ENCODE assay signal across 7 cellular contexts in genomic region chrX:72276478-72276953, GRCh38. TPM values are rescaled to one million over a fixed set of nuclear protein-coding genes. Genes with fewer than 3 reads are reported as not detected.
A peak's percentile ranks its signal among the peaks of the same experiment; 100 is the strongest.
DNase-seq lines count a peak whose midpoint lies in the region; ATAC-seq and TF ChIP-seq lines count a peak whose summit lies in the region.

No MANE protein-coding gene starts in this region.

- no peaks in the 10 kb centered on the region for H4K20me1 ChIP-seq in neural cell (ENCODE audit: insufficient read depth)

- intact Hi-C loops in colonic mucosa (cut with DNase I), result no loop called here

- peak; percentile 5 for ATAC-seq in GM19043 (IDR thresholded peaks at IDR 0.05; ENCODE audit: low read depth, unreplicated experiment)
- no peak for ATAC-seq in HG02610 (IDR thresholded peaks at IDR 0.05; ENCODE audit: unreplicated experiment)

- TF ChIP-seq EP300 in neural cell (conservative IDR thresholded peaks at IDR 0.05; ENCODE audit: poor library complexity, severe bottlenecking), result no peak

- H3K4me1 ChIP-seq in HUES48 (ENCODE audit: control insufficient read depth, insufficient read depth, low read length) (peaks cover 7% of the 10 kb centered on the region), colonic mucosa (no peaks in the 10 kb centered on the region)

- H3K79me2 ChIP-seq in neural cell (replicated peaks; ENCODE audit: insufficient read depth, low read length), result no peaks in the 10 kb centered on the region

- no peak for TF ChIP-seq CTCF in colonic mucosa (IDR thresholded peaks at IDR 0.05)
- no peak for TF ChIP-seq CTCF in neural cell (IDR thresholded peaks at IDR 0.05; ENCODE audit: poor library complexity, severe bottlenecking)

- H3K4me3 ChIP-seq in HUES48 (ENCODE audit: low read depth, low read length) (peak overlapping the region; percentile 96), colonic mucosa (peak overlapping the region; percentile 70), neural cell (ENCODE audit: low read length) (peak overlapping the region; percentile 77)

- peak overlapping the region; percentile 69 for H2AFZ ChIP-seq in neural cell (ENCODE audit: low read depth, low read length)

- H3F3A ChIP-seq in neural cell (ENCODE audit: insufficient read depth, low read length, poor library complexity, severe bottlenecking), result no peaks in the 10 kb centered on the region

- H3K36me3 ChIP-seq in HUES48 (ENCODE audit: control insufficient read depth, insufficient read depth, low read length), result peaks cover 49% of the 10 kb centered on the region
- H3K36me3 ChIP-seq in colonic mucosa, result peaks cover 4% of the 10 kb centered on the region
- H3K36me3 ChIP-seq in neural cell (ENCODE audit: insufficient read depth, low read length), result no peaks in the 10 kb centered on the region

- H3K9ac ChIP-seq in HUES48 (ENCODE audit: low read depth, low read length) (peak overlapping the region; percentile 97), colonic mucosa (ENCODE audit: low read depth in 2 of 2, low read length in 2 of 2) (peak overlapping the region; percentile 83 to 89), neural cell (ENCODE audit: low read length) (peak overlapping the region; percentile 79)

- no peak for TF ChIP-seq RAD21 in neural cell (conservative IDR thresholded peaks at IDR 0.05)

- no peak for DNase-seq in colonic mucosa
- DNase-seq in dermis blood vessel endothelial cell, result no peak
- no peak for DNase-seq in iPS-NIHi7 (ENCODE audit: extremely low spot score)

- H3K27ac ChIP-seq in HUES48 (ENCODE audit: low read depth, low read length) (peak overlapping the region; percentile 88), colonic mucosa (peak overlapping the region; percentile 67), neural cell (ENCODE audit: low read length) (peak overlapping the region; percentile 69)

- no peaks in the 10 kb centered on the region for H3K9me3 ChIP-seq in HUES48 (ENCODE audit: control insufficient read depth, insufficient read depth, low read length)
- no peaks in the 10 kb centered on the region for H3K9me3 ChIP-seq in colonic mucosa
- no peaks in the 10 kb centered on the region for H3K9me3 ChIP-seq in neural cell (ENCODE audit: low read length)

- no peaks in the 10 kb centered on the region for H3K27me3 ChIP-seq in HUES48 (ENCODE audit: control insufficient read depth, insufficient read depth, low read length)
- H3K27me3 ChIP-seq in colonic mucosa, result no peaks in the 10 kb centered on the region
- H3K27me3 ChIP-seq in neural cell (ENCODE audit: insufficient read depth, low read depth, low read length), result no peaks in the 10 kb centered on the region

- H3K9me2 ChIP-seq in neural cell (ENCODE audit: insufficient read depth, low read length), result no peaks in the 10 kb centered on the region

- H3K4me2 ChIP-seq in neural cell (ENCODE audit: low read length), result peak overlapping the region; percentile 35

TF ChIP-seq in neural cell, 6 proteins besides CTCF, POLR2A, EP300 and RAD21:
- TF ChIP-seq REST (IDR thresholded peaks at IDR 0.05; ENCODE audit: borderline replicate concordance) (no peak), TAF1 (IDR thresholded peaks at IDR 0.05; ENCODE audit: low read depth) (no peak), EZH2 (IDR thresholded peaks at IDR 0.05; ENCODE audit: borderline replicate concordance, insufficient read depth, low read length, poor library complexity, severe bottlenecking) (no peak), MXI1 (conservative IDR thresholded peaks at IDR 0.05; ENCODE audit: poor library complexity, severe bottlenecking) (peak; percentile 38)

RNA-seq across cellular contexts. Expression of gene RPS4X, which starts 0.5 kb away (rescaled TPM):
- 1,000 to 10,000 TPM in 1 of 2 donors, 100 to 1,000 TPM in 1; 915 to 1,071 TPM for total RNA-seq in colonic mucosa
- polyA plus RNA-seq in neural cell, result 746 and 794 TPM in 2 replicates
- 385 and 386 TPM in 2 replicates for polyA minus RNA-seq in neural cell
- total RNA-seq in dermis blood vessel endothelial cell, result 639 and 1,493 TPM in 2 replicates

RNA-seq across cellular contexts. Expression of gene CITED1, which starts 29.2 kb away (rescaled TPM):
- total RNA-seq in colonic mucosa (not detected), dermis blood vessel endothelial cell (not detected in 2 replicates)
- 19.9 and 24.1 TPM in 2 replicates for polyA plus RNA-seq in neural cell
- 4.9 and 5.4 TPM in 2 replicates for polyA minus RNA-seq in neural cell

RNA-seq across cellular contexts. Expression of gene ERCC6L, which starts 37.7 kb away (rescaled TPM):
- 1 to 10 TPM; 1.7 to 8.2 TPM for total RNA-seq in colonic mucosa
- polyA plus RNA-seq in neural cell, result 0.12 and 0.28 TPM in 2 replicates
- 0.24 and 0.69 TPM in 2 replicates for polyA minus RNA-seq in neural cell
- 2.4 and 9.4 TPM in 2 replicates for total RNA-seq in dermis blood vessel endothelial cell
